In genomic region chr11:19218801-19219460, GRCh38 we compare ENCODE assay signal across 16 cellular contexts. TPM values are rescaled to one million over a fixed set of nuclear protein-coding genes. Genes with fewer than 3 reads are reported as not detected.
DNase-seq lines count a peak whose midpoint lies in the region; ATAC-seq and TF ChIP-seq lines count a peak whose summit lies in the region.
"Had no signal": no experiment of that assay in that cellular context is flagged by ENCODE, and none has a peak within 500 bp of the region (broad histone marks: within the 10 kb centered on the region; RNA-seq: fewer than 3 reads in every experiment).

No MANE protein-coding gene starts in this region.

- no peak for ATAC-seq in activated CD4-positive, alpha-beta T cell treated with anti-CD3 and anti-CD28 coated beads for 36 hours
- ATAC-seq in upper lobe of left lung (ENCODE audit: low FRiP score in 2 of 2) = peak; percentile 28
- ATAC-seq: T-cell had no signal

- intact Hi-C loops in activated CD4-positive, alpha-beta T cell treated with anti-CD3 and anti-CD28 coated beads, Interleukin-2, amount 10 ng/mL, durations not matched to agents 24 days and 14 days (cut with micrococcal nuclease) = no loop called here
- intact Hi-C loops in activated CD4-positive, alpha-beta T cell treated with anti-CD3 and anti-CD28 coated beads for 36 hours (cut with DNase I, micrococcal nuclease) = no loop called here
- intact Hi-C loops in colonic mucosa (cut with DNase I) = no loop called here

- CTCF ChIA-PET in activated CD4-positive, alpha-beta T cell treated with anti-CD3 and anti-CD28 coated beads for 36 hours (lab: Charles Lee) = no interaction called here

- H3K36me3 Mint-ChIP-seq in activated CD4-positive, alpha-beta T cell treated with anti-CD3 and anti-CD28 coated beads, Interleukin-2, amount 10 ng/mL, durations not matched to agents 24 days and 14 days (ENCODE audit: low read depth) = peaks cover 9% of the 10 kb centered on the region
- H3K36me3 Mint-ChIP-seq in activated CD4-positive, alpha-beta T cell treated with anti-CD3 and anti-CD28 coated beads for 36 hours (ENCODE audit: low read depth) = no peaks in the 10 kb centered on the region
- H3K36me3 Mint-ChIP-seq: activated CD4-positive, alpha-beta memory T cell treated with anti-CD3 and anti-CD28 coated beads for 36 hours; T-cell had no signal

- no peaks in the 10 kb centered on the region for H3K36me3 ChIP-seq in adipocyte (ENCODE audit: control insufficient read depth, insufficient read depth, low read length, severe bottlenecking)
- H3K36me3 ChIP-seq in right atrium auricular region = no peaks in the 10 kb centered on the region
- no peaks in the 10 kb centered on the region for H3K36me3 ChIP-seq in upper lobe of left lung
- H3K36me3 ChIP-seq in colonic mucosa = no peaks in the 10 kb centered on the region
- H3K36me3 ChIP-seq: breast epithelium, MG63 had no signal

- TF ChIP-seq EP300 in upper lobe of left lung (IDR thresholded peaks at IDR 0.05) = no peak

- H3K9me3 ChIP-seq in adipocyte (ENCODE audit: control insufficient read depth, low read length) (no peaks in the 10 kb centered on the region), right atrium auricular region (no peaks in the 10 kb centered on the region), upper lobe of left lung (peaks cover 0 to 4% (median 0%) of the 10 kb centered on the region in 4 donors), colonic mucosa (no peaks in the 10 kb centered on the region)
- H3K9me3 ChIP-seq: BLaER1, breast epithelium, MG63 had no signal

- no peak overlapping the region for H3K4me3 Mint-ChIP-seq in activated CD4-positive, alpha-beta T cell treated with anti-CD3 and anti-CD28 coated beads, Interleukin-2, amount 10 ng/mL, durations not matched to agents 24 days and 14 days
- no peak overlapping the region for H3K4me3 Mint-ChIP-seq in activated CD4-positive, alpha-beta T cell treated with anti-CD3 and anti-CD28 coated beads for 36 hours
- H3K4me3 Mint-ChIP-seq: activated CD4-positive, alpha-beta memory T cell treated with anti-CD3 and anti-CD28 coated beads for 36 hours; T-cell had no signal

- TF ChIP-seq POLR2A in upper lobe of left lung (IDR thresholded peaks at IDR 0.05) = no peak

- H3K27me3 ChIP-seq in adipocyte (replicated peaks; ENCODE audit: control insufficient read depth, insufficient read depth, low read length) (peaks cover 27% of the 10 kb centered on the region), right atrium auricular region (no peaks in the 10 kb centered on the region), upper lobe of left lung (no peaks in the 10 kb centered on the region), colonic mucosa (no peaks in the 10 kb centered on the region)
- H3K27me3 ChIP-seq: BLaER1, breast epithelium, MG63 had no signal

- WGBS in upper lobe of left lung, 2 donors = 78 to 84% methylated on average over 14 to 15 of the region's 15 CpGs

- no peak overlapping the region for H3K27ac Mint-ChIP-seq in activated CD4-positive, alpha-beta T cell treated with anti-CD3 and anti-CD28 coated beads, Interleukin-2, amount 10 ng/mL, durations not matched to agents 24 days and 14 days
- no peak overlapping the region for H3K27ac Mint-ChIP-seq in activated CD4-positive, alpha-beta T cell treated with anti-CD3 and anti-CD28 coated beads for 36 hours
- H3K27ac Mint-ChIP-seq: activated CD4-positive, alpha-beta memory T cell treated with anti-CD3 and anti-CD28 coated beads for 36 hours; T-cell had no signal

- peak; percentile 53 for DNase-seq in activated CD4-positive, alpha-beta T cell treated with anti-CD3 and anti-CD28 coated beads, Interleukin-2, amount 10 ng/mL, durations not matched to agents 24 days and 14 days
- no peak for DNase-seq in activated CD4-positive, alpha-beta T cell treated with anti-CD3 and anti-CD28 coated beads for 36 hours
- DNase-seq in adipocyte (ENCODE audit: low read depth) = peak; percentile 5
- no peak for DNase-seq in right atrium auricular region (ENCODE audit: low spot score)
- peak; percentile 32 to 47 for DNase-seq in upper lobe of left lung
- DNase-seq in ACHN = no peak
- no peak for DNase-seq in colonic mucosa
- DNase-seq in G401 (ENCODE audit: low spot score) = no peak
- DNase-seq: activated CD4-positive, alpha-beta memory T cell treated with anti-CD3 and anti-CD28 coated beads for 36 hours; activated effector memory CD4-positive, alpha-beta T cell treated with anti-CD3 and anti-CD28 coated beads, Interleukin-2, amount 50 U/mL, for 16 hours; kidney; MG63; NK-92 treated with Interleukin-12 subunit alpha and Interleukin-12 subunit beta, amount 100 ng/mL, for 24 hours; T-cell had no signal

- TF ChIP-seq CTCF in right atrium auricular region (IDR thresholded peaks at IDR 0.05) (no peak), upper lobe of left lung (IDR thresholded peaks at IDR 0.05) (no peak), colonic mucosa (IDR thresholded peaks at IDR 0.05) (no peak)

- H3K9me3 Mint-ChIP-seq in activated CD4-positive, alpha-beta T cell treated with anti-CD3 and anti-CD28 coated beads, Interleukin-2, amount 10 ng/mL, durations not matched to agents 24 days and 14 days = no peaks in the 10 kb centered on the region
- peaks cover 3% of the 10 kb centered on the region for H3K9me3 Mint-ChIP-seq in activated CD4-positive, alpha-beta T cell treated with anti-CD3 and anti-CD28 coated beads for 36 hours (ENCODE audit: low read depth)
- H3K9me3 Mint-ChIP-seq: activated CD4-positive, alpha-beta memory T cell treated with anti-CD3 and anti-CD28 coated beads for 36 hours; T-cell had no signal

- peak overlapping the region; percentile 71 to 82 for H3K27ac ChIP-seq in right atrium auricular region
- no peak overlapping the region for H3K27ac ChIP-seq in upper lobe of left lung
- H3K27ac ChIP-seq in colonic mucosa = no peak overlapping the region
- H3K27ac ChIP-seq: BLaER1, breast epithelium had no signal

- H3K9ac ChIP-seq in adipocyte (ENCODE audit: low read length) (no peak overlapping the region), colonic mucosa (ENCODE audit: low read depth in 2 of 2, low read length in 2 of 2) (no peak overlapping the region)
- H3K9ac ChIP-seq: BLaER1 had no signal

- H3K27me3 Mint-ChIP-seq in activated CD4-positive, alpha-beta T cell treated with anti-CD3 and anti-CD28 coated beads, Interleukin-2, amount 10 ng/mL, durations not matched to agents 24 days and 14 days = peaks cover 15% of the 10 kb centered on the region
- H3K27me3 Mint-ChIP-seq in activated CD4-positive, alpha-beta T cell treated with anti-CD3 and anti-CD28 coated beads for 36 hours = peaks cover 8% of the 10 kb centered on the region

- H3K4me3 ChIP-seq in adipocyte (ENCODE audit: low read length) = no peak overlapping the region
- no peak overlapping the region for H3K4me3 ChIP-seq in right atrium auricular region
- H3K4me3 ChIP-seq in upper lobe of left lung = no peak overlapping the region
- H3K4me3 ChIP-seq in colonic mucosa = no peak overlapping the region
- H3K4me3 ChIP-seq: BLaER1, breast epithelium, MG63 had no signal

- no peaks in the 10 kb centered on the region for H3K4me1 Mint-ChIP-seq in activated CD4-positive, alpha-beta T cell treated with anti-CD3 and anti-CD28 coated beads, Interleukin-2, amount 10 ng/mL, durations not matched to agents 24 days and 14 days
- no peaks in the 10 kb centered on the region for H3K4me1 Mint-ChIP-seq in activated CD4-positive, alpha-beta T cell treated with anti-CD3 and anti-CD28 coated beads for 36 hours
- H3K4me1 Mint-ChIP-seq: T-cell had no signal

- POLR2A ChIA-PET in activated CD4-positive, alpha-beta T cell treated with anti-CD3 and anti-CD28 coated beads for 36 hours (lab: Charles Lee) = no interaction called here

- no peaks in the 10 kb centered on the region for H3K4me1 ChIP-seq in adipocyte (ENCODE audit: control insufficient read depth, insufficient read depth, low read length)
- peaks cover 0 to 28% of the 10 kb centered on the region in 2 donors for H3K4me1 ChIP-seq in right atrium auricular region
- peaks cover 0 to 6% (median 2%) of the 10 kb centered on the region in 4 donors for H3K4me1 ChIP-seq in upper lobe of left lung
- H3K4me1 ChIP-seq in colonic mucosa = no peaks in the 10 kb centered on the region
- H3K4me1 ChIP-seq: BLaER1, breast epithelium had no signal

- in situ Hi-C loops in ACHN (cut with HindIII; ENCODE audit: low pct_ligation_motif_present, low pct_unique_long_range_greater_than_20kb, low sequenced_read_pairs) (no loop called here), G401 (cut with HindIII; ENCODE audit: low sequenced_read_pairs) (no loop called here)

RNA-seq across cellular contexts. Expression of gene CSRP3, which starts 17.1 kb away (rescaled TPM):
- not detected in 2 replicates for total RNA-seq in activated CD4-positive, alpha-beta T cell treated with anti-CD3 and anti-CD28 coated beads, Interleukin-2, amount 10 ng/mL, durations not matched to agents 24 days and 14 days
- not detected for total RNA-seq in activated CD4-positive, alpha-beta T cell treated with anti-CD3 and anti-CD28 coated beads for 36 hours
- 1,000 to 10,000 TPM; 1,021 to 1,621 TPM for total RNA-seq in right atrium auricular region
- total RNA-seq in upper lobe of left lung = not detected
- total RNA-seq in colonic mucosa = under 1 TPM in 1 of 2 donors, not detected in 1; 0.35 TPM
- total RNA-seq in G401 (2014; rRNA removed; shearing (Covaris generic)) = not detected in 2 replicates
- total RNA-seq: activated CD4-positive, alpha-beta memory T cell treated with anti-CD3 and anti-CD28 coated beads for 36 hours; breast epithelium; kidney; T-cell had no signal

RNA-seq across cellular contexts. Expression of gene E2F8, which starts 21.8 kb away (rescaled TPM):
- total RNA-seq in activated CD4-positive, alpha-beta T cell treated with anti-CD3 and anti-CD28 coated beads, Interleukin-2, amount 10 ng/mL, durations not matched to agents 24 days and 14 days = 27.4 and 29.0 TPM in 2 replicates
- total RNA-seq in activated CD4-positive, alpha-beta T cell treated with anti-CD3 and anti-CD28 coated beads for 36 hours = 10 to 100 TPM; 18.0 to 22.2 TPM
- total RNA-seq in right atrium auricular region (1 to 10 TPM; 1.7 to 2.2 TPM), upper lobe of left lung (1 to 10 TPM in 4 of 6 donors, under 1 TPM in 2; 0.40 to 1.6 (median 1.1) TPM), colonic mucosa (10 to 100 TPM in 1 of 2 donors, 1 to 10 TPM in 1; 5.5 to 26.8 TPM)
- total RNA-seq in G401 (2014; rRNA removed; shearing (Covaris generic)) = 4.5 and 11.5 TPM in 2 replicates

Comparison
In these comparisons a context has a peak if more than half of its experiments do, and no peak if none do; other contexts are left out.
1. DNase-seq: peak in activated CD4-positive, alpha-beta T cell treated with anti-CD3 and anti-CD28 coated beads, Interleukin-2, amount 10 ng/mL, durations not matched to agents 24 days and 14 days (single experiment), adipocyte (single experiment) and upper lobe of left lung (2 of 2); none in activated CD4-positive, alpha-beta T cell treated with anti-CD3 and anti-CD28 coated beads for 36 hours (single experiment), right atrium auricular region (single experiment), ACHN (single experiment), colonic mucosa (single experiment) and G401 (single experiment).
2. H3K27ac ChIP-seq: peak in right atrium auricular region (2 of 2); none in upper lobe of left lung (0 of 4) and colonic mucosa (single experiment).
3. RNA of gene CSRP3, which starts 17.1 kb away (total RNA-seq): 1,021 to 1,621 TPM in right atrium auricular region; 0.35 TPM in colonic mucosa, not detected in activated CD4-positive, alpha-beta T cell treated with anti-CD3 and anti-CD28 coated beads, Interleukin-2, amount 10 ng/mL, durations not matched to agents 24 days and 14 days, not detected in activated CD4-positive, alpha-beta T cell treated with anti-CD3 and anti-CD28 coated beads for 36 hours, not detected in upper lobe of left lung and not detected in G401; every median in the first group is over 100 times any median in the second.